Comparison of ENCODE assay signal across 14 cellular contexts in the genomic region with DNA sequence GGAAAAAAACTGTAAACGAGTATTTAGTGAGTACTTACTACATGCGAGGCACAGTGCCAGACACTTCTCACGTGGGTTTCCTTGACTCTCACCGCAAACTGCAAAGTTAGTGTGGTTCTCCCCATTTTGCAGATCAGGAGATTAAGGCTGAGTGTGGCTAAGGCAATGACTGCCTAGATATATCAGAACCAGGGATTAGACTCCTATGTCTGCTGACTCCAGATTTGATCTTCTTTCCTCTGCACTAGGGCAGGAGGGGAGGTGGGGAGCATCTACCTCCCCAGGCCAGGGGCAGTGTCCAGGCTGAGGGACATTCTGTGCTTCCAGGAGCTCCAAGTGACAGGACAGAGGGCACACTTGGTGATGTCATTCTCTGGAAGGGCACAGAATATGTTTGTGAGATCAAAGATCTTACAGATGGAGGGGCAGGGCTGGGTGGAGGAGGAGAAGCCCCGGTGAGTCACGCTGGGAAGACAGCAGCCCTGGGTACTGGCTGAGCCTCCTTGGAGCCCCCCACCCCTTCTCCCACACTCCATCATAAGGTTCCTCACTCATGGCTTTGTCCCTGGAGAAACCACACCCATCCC.
DNase-seq lines count a peak whose midpoint lies in the region; ATAC-seq and TF ChIP-seq lines count a peak whose summit lies in the region.
"Had no signal": no experiment of that assay in that cellular context is flagged by ENCODE, and none has a peak within 500 bp of the region (broad histone marks: within the 10 kb centered on the region; RNA-seq: fewer than 3 reads in every experiment).

No MANE protein-coding gene starts in this region.

- H3K4me3 ChIP-seq in DND-41 (ENCODE audit: low read depth in 1 of 2, low read length in 2 of 2) (no peak overlapping the region), fibroblast of pulmonary artery (replicated peaks; ENCODE audit: low read depth, low read length) (no peak overlapping the region), transverse colon (no peak overlapping the region)
- H3K4me3 ChIP-seq: adrenal gland had no signal

- TF ChIP-seq CTCF in DND-41 (IDR thresholded peaks at IDR 0.05; ENCODE audit: borderline replicate concordance, extremely low read depth, low read length, poor library complexity, severe bottlenecking) (no peak), fibroblast of pulmonary artery (IDR thresholded peaks at IDR 0.05; ENCODE audit: low read length, missing control alignments) (no peak), nephron progenitor cell (IDR thresholded peaks at IDR 0.05) (no peak), GM20000 (IDR thresholded peaks at IDR 0.05; ENCODE audit: extremely low read depth, missing control alignments) (no peak), transverse colon (IDR thresholded peaks at IDR 0.05) (no peak)

- H3K79me2 ChIP-seq in DND-41 (ENCODE audit: insufficient read depth, low read length) = no peaks in the 10 kb centered on the region

- H3K4me3 Mint-ChIP-seq in nephron progenitor cell = no peak overlapping the region

- in situ Hi-C loops in transverse colon (cut with MboI; ENCODE audit: low pct_ligation_motif_present in 1 of 4, low pct_unique_long_range_greater_than_20kb in 1 of 4, low sequenced_read_pairs in 3 of 4) = no loop called here

- H3K27me3 Mint-ChIP-seq in nephron progenitor cell (ENCODE audit: low read depth, poor library complexity) = peaks cover 18% of the 10 kb centered on the region

- no peak for TF ChIP-seq EP300 in transverse colon (IDR thresholded peaks at IDR 0.05; ENCODE audit: low read depth)

- no peak for TF ChIP-seq POLR2A in transverse colon (IDR thresholded peaks at IDR 0.05)

- H3K27me3 ChIP-seq in DND-41 (ENCODE audit: insufficient read depth, low read length, poor library complexity) = peaks cover 3% of the 10 kb centered on the region
- no peaks in the 10 kb centered on the region for H3K27me3 ChIP-seq in transverse colon
- H3K27me3 ChIP-seq: adrenal gland had no signal

- no peaks in the 10 kb centered on the region for H3K36me3 Mint-ChIP-seq in nephron progenitor cell (ENCODE audit: low read depth)

- H3K4me1 Mint-ChIP-seq in nephron progenitor cell = peaks cover 77% of the 10 kb centered on the region

- ATAC-seq in DND-41 (ENCODE audit: insufficient read depth, low read depth) = 0 out of 3 replicates have a peak, but pooled peaks have one; percentile 17
- peak; percentile 2 for ATAC-seq in sciatic nerve
- no peak for ATAC-seq in GM21737 (IDR thresholded peaks at IDR 0.05; ENCODE audit: unreplicated experiment)

- no peaks in the 10 kb centered on the region for H3K36me3 ChIP-seq in DND-41 (ENCODE audit: insufficient read depth, low read length)
- no peaks in the 10 kb centered on the region for H3K36me3 ChIP-seq in transverse colon
- H3K36me3 ChIP-seq: adrenal gland had no signal

- H4K20me1 ChIP-seq in DND-41 (ENCODE audit: insufficient read depth, low read length) = no peaks in the 10 kb centered on the region

- H3K9me3 ChIP-seq in DND-41 (ENCODE audit: insufficient read depth, low read length, severe bottlenecking) (no peaks in the 10 kb centered on the region), transverse colon (no peaks in the 10 kb centered on the region)
- H3K9me3 ChIP-seq: adrenal gland had no signal

- no peaks in the 10 kb centered on the region for H3K4me1 ChIP-seq in DND-41 (ENCODE audit: insufficient read depth, low read length)
- H3K4me1 ChIP-seq in transverse colon = no peaks in the 10 kb centered on the region
- H3K4me1 ChIP-seq: adrenal gland had no signal

- H3K4me2 ChIP-seq in DND-41 (ENCODE audit: insufficient read depth, low read length) = no peak overlapping the region

- H3K27ac Mint-ChIP-seq in nephron progenitor cell = no peak overlapping the region

- no peak overlapping the region for H3K27ac ChIP-seq in DND-41 (ENCODE audit: low read length)
- no peak overlapping the region for H3K27ac ChIP-seq in transverse colon

- no peak overlapping the region for H2AFZ ChIP-seq in DND-41 (ENCODE audit: low read depth, low read length)

- WGBS in transverse colon (ENCODE audit: low coverage in 1 of 2), 2 donors = 60 to 67% methylated on average over 4 to 6 of the region's 6 CpGs

- no peak overlapping the region for H3K9ac ChIP-seq in DND-41 (ENCODE audit: low read depth, low read length)

- DNase-seq in DND-41 (no peak), M059J (ENCODE audit: low read depth) (peak; percentile 32), fibroblast of pulmonary artery (ENCODE audit: low read depth) (peak; percentile 14), sciatic nerve (ENCODE audit: low spot score) (no peak), nephron progenitor cell (no peak), GM20000 (ENCODE audit: low spot score) (no peak), transverse colon (no peak)
- DNase-seq: activated CD4-positive, alpha-beta T cell treated with anti-CD3 and anti-CD28 coated beads for 1 hour; activated T-cell treated with anti-CD3 and anti-CD28 coated beads, Interleukin-2, amount 50 U/mL, for 1 hour; adrenal gland; MV-4-11; NCI-H446 treated with DMSO at 0.1 percent for 48 hours; stimulated activated CD4-positive, alpha-beta T cell treated with anti-CD3 and anti-CD28 coated beads, Interleukin-2, amount 100 ng/mL, for 24 hours had no signal

- no peaks in the 10 kb centered on the region for H3K9me3 Mint-ChIP-seq in nephron progenitor cell

- intact Hi-C loops in sciatic nerve (cut with DNase I) (no loop called here), transverse colon (cut with DNase I; ENCODE audit: low total_unique reads) (no loop called here)

Comparison
In these comparisons a context has a peak if more than half of its experiments do, and no peak if none do; other contexts are left out.
1. DNase-seq: peak in M059J (single experiment) and fibroblast of pulmonary artery (single experiment); none in DND-41 (single experiment), sciatic nerve (single experiment), nephron progenitor cell (single experiment), GM20000 (single experiment) and transverse colon (single experiment).